Comparison of ENCODE assay signal across 9 cellular contexts in the genomic region with DNA sequence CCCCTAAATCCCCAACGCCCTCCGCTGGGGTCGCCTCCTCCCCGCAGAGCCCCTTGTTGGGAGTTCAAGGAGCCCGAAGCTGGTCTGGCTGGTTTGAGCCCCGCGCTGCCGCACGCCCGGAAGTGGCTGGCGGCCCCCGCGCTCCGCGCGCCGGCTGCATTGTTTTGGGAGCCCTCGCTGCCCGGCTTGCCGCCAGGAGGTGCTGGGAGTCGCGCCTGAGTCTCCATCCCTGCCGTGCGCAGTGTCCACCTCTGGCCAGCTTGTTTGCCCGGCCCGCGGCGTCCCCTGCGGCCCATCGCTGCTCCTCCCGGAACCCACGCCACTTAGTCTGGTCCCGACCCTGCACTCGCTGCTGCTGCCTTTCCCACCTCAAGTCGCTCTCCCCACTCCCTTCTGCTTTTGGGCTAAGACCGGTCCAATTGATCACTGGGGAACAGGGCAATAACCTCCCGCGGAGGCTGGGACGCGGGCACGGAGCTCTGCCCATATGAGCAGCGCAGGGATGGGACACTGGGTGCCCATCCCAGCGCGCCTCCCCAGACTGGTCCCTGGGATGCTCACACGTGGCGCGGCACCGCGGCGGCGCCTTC. TPM values are rescaled to one million over a fixed set of nuclear protein-coding genes. Genes with fewer than 3 reads are reported as not detected.
DNase-seq lines count a peak whose midpoint lies in the region; ATAC-seq and TF ChIP-seq lines count a peak whose summit lies in the region.
"Had no signal": no experiment of that assay in that cellular context is flagged by ENCODE, and none has a peak within 500 bp of the region (broad histone marks: within the 10 kb centered on the region; RNA-seq: fewer than 3 reads in every experiment).

No MANE protein-coding gene starts in this region.

- no peaks in the 10 kb centered on the region for H3K36me3 Mint-ChIP-seq in glutamatergic neuron (ENCODE audit: unreplicated experiment)

- TF ChIP-seq CTCF in GM12873 (IDR thresholded peaks at IDR 0.05; ENCODE audit: insufficient read depth, low read depth, low read length, missing control alignments) (peak; percentile 28), glutamatergic neuron (IDR thresholded peaks at IDR 0.05; ENCODE audit: partially characterized antibody, unreplicated experiment) (no peak), sigmoid colon (IDR thresholded peaks at IDR 0.05) (no peak)

- H3K9me3 ChIP-seq in sigmoid colon = no peaks in the 10 kb centered on the region

- peak overlapping the region in 3 of 4 donors; percentile 27 to 44 (median 40) for H3K4me3 ChIP-seq in sigmoid colon

- H3K4me3 Mint-ChIP-seq in glutamatergic neuron (ENCODE audit: unreplicated experiment) = peak overlapping the region; percentile 86

- H3K27me3 ChIP-seq in sigmoid colon = peaks cover 40 to 70% (median 56%) of the 10 kb centered on the region in 3 donors

- no peak for TF ChIP-seq EP300 in sigmoid colon (IDR thresholded peaks at IDR 0.05)

- peaks cover 13% of the 10 kb centered on the region for H3K9me3 Mint-ChIP-seq in glutamatergic neuron (ENCODE audit: unreplicated experiment)

- WGBS in sigmoid colon, 2 donors = 4 to 5% methylated on average over 51 of the region's 51 CpGs

- peaks cover 23% of the 10 kb centered on the region for H3K27me3 Mint-ChIP-seq in glutamatergic neuron (ENCODE audit: unreplicated experiment)

- peaks cover 0 to 45% (median 38%) of the 10 kb centered on the region in 4 donors for H3K4me1 ChIP-seq in sigmoid colon

- TF ChIP-seq POLR2A in sigmoid colon (IDR thresholded peaks at IDR 0.05) = no peak

- peaks cover 11% of the 10 kb centered on the region for H3K4me1 Mint-ChIP-seq in glutamatergic neuron (ENCODE audit: low read depth, unreplicated experiment)

- no peak overlapping the region for H3K27ac Mint-ChIP-seq in glutamatergic neuron (ENCODE audit: unreplicated experiment)

- intact Hi-C loops in sigmoid colon (cut with DNase I) = loop anchor here (10.0 kb wide), 1 partner anchor 214 kb away; no protein-coding TSS in a partner anchor

- H3K27ac ChIP-seq in sigmoid colon = peak overlapping the region in 2 of 4 donors; percentile 15 to 55
- H3K27ac ChIP-seq: KMS-11 had no signal

- no peak for ATAC-seq in GM21528 (IDR thresholded peaks at IDR 0.05; ENCODE audit: low FRiP score, unreplicated experiment)
- ATAC-seq in GM21619 (IDR thresholded peaks at IDR 0.05; ENCODE audit: unreplicated experiment) = no peak

- DNase-seq in activated CD4-positive, alpha-beta T cell treated with anti-CD3 and anti-CD28 coated beads, Interleukin-2, amount 50 U/mL, for 48 hours = peak; percentile 56 to 64
- DNase-seq in glutamatergic neuron (peak; percentile 79), sigmoid colon (peak; percentile 71), NCI-H226 (no peak), Ammon's horn (ENCODE audit: low spot score) (no peak)

- no peaks in the 10 kb centered on the region for H3K36me3 ChIP-seq in sigmoid colon

RNA-seq across cellular contexts. Expression of gene SFRP2, which starts 2.2 kb away (rescaled TPM):
- total RNA-seq in glutamatergic neuron (ENCODE audit: unreplicated experiment) (0.54 TPM), sigmoid colon (10 to 100 TPM; 12.1 to 64.8 (median 33.1) TPM)
- 10 to 100 TPM in 1 of 3 donors, 1 to 10 TPM in 1, not detected in 1; 2.0 to 30.6 TPM for polyA plus RNA-seq in sigmoid colon

RNA-seq across cellular contexts. Expression of gene RNF175, which starts 31.2 kb away (rescaled TPM):
- total RNA-seq in glutamatergic neuron (ENCODE audit: unreplicated experiment) (2.1 TPM), sigmoid colon (1 to 10 TPM in 1 of 4 donors, under 1 TPM in 1, not detected in 2; 0.99 to 1.8 TPM)
- under 1 TPM in 1 of 3 donors, not detected in 2; 0.26 TPM for polyA plus RNA-seq in sigmoid colon

Comparison
In these comparisons a context has a peak if more than half of its experiments do, and no peak if none do; other contexts are left out.
1. DNase-seq: peak in activated CD4-positive, alpha-beta T cell treated with anti-CD3 and anti-CD28 coated beads, Interleukin-2, amount 50 U/mL, for 48 hours (2 of 2), glutamatergic neuron (single experiment) and sigmoid colon (single experiment); none in NCI-H226 (single experiment) and Ammon's horn (single experiment).